In the genomic region with DNA sequence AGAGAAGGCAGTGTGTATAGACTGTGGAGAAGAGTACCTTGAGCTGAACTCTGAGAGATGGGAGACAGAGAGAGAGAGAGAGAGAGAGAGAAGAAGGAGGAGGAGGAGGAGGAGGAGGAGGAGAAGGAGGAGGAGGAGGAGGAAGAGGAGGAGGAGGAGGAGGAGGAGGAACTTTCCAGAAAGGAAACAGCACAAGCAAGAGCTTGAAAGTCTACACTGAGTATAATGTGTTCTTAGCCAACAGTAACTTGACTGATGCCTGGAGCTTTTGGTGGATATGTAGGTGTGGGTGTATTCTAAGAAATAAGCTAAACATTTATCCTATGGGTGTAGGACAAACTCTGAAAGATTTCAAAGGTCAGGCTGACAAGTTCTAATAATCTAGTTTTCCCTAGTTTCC, we compare ENCODE assay signal across 2 cellular contexts.
A peak's percentile ranks its signal among the peaks of the same experiment; 100 is the strongest.
TF ChIP-seq lines count a peak whose summit lies in the region.

No MANE protein-coding gene starts in this region.

TF ChIP-seq in HepG2, 621 proteins besides CTCF, POLR2A, EP300 and RAD21:
- no peak for TF ChIP-seq ZSCAN20 (CRISPR knock-in tag; IDR thresholded peaks at IDR 0.05; ENCODE audit: borderline replicate concordance)
- peak; percentile 44 for TF ChIP-seq HNRNPK (IDR thresholded peaks at IDR 0.05; ENCODE audit: low read depth, low read length, poor library complexity, severe bottlenecking)

TF ChIP-seq in endothelial cell of umbilical vein, 7 proteins besides CTCF, POLR2A, EP300 and RAD21:
- no peak for TF ChIP-seq MYC (IDR thresholded peaks at IDR 0.05; ENCODE audit: low read depth, low read length)
